21 cellular contexts compared by ENCODE assay signal in genomic region chr14:22686176-22686611, GRCh38. TPM values are rescaled to one million over a fixed set of nuclear protein-coding genes. Genes with fewer than 3 reads are reported as not detected.
"Had no signal": no experiment of that assay in that cellular context is flagged by ENCODE, and none has a peak within 500 bp of the region (broad histone marks: within the 10 kb centered on the region; RNA-seq: fewer than 3 reads in every experiment).

No MANE protein-coding gene starts in this region.

RNA-seq across cellular contexts. Expression of gene OR6J1, which starts 42.0 kb away (rescaled TPM):
- total RNA-seq: activated CD4-positive, alpha-beta T cell treated with anti-CD3 and anti-CD28 coated beads, Interleukin-2, amount 10 ng/mL, durations not matched to agents 7 days and 5 days; activated naive CD4-positive, alpha-beta T cell treated with anti-CD3 and anti-CD28 coated beads, Interleukin-2, amount 50 U/mL, for 72 hours; activated T-helper 17 cell treated with anti-CD3 and anti-CD28 coated beads, Interleukin-2, amount 50 U/mL, for 72 hours; adrenal gland; ascending aorta; breast epithelium; dermis microvascular lymphatic vessel endothelial cell; endothelial cell of umbilical vein; esophagus mucosa; left cardiac atrium; lower leg skin; mucosa of descending colon; omental fat pad; psoas muscle; right cardiac atrium; stomach; suprapubic skin; T-helper 17 cell; tibial nerve; urinary bladder had no signal
- polyA plus RNA-seq: adrenal gland, endothelial cell of umbilical vein, neural cell, psoas muscle, right cardiac atrium, stomach, urinary bladder had no signal
